ENCODE assay signal across 16 cellular contexts in genomic region chr5:112436139-112436538, GRCh38. TPM values are rescaled to one million over a fixed set of nuclear protein-coding genes. Genes with fewer than 3 reads are reported as not detected.
A peak's percentile ranks its signal among the peaks of the same experiment; 100 is the strongest.
DNase-seq lines count a peak whose midpoint lies in the region; ATAC-seq and TF ChIP-seq lines count a peak whose summit lies in the region.
"Had no signal": no experiment of that assay in that cellular context is flagged by ENCODE, and none has a peak within 500 bp of the region (broad histone marks: within the 10 kb centered on the region; RNA-seq: fewer than 3 reads in every experiment).

No MANE protein-coding gene starts in this region.

- H3K4me3 Mint-ChIP-seq in GM23338: no peak overlapping the region

- no peaks in the 10 kb centered on the region for H4K20me1 ChIP-seq in GM23338 (replicated peaks; ENCODE audit: insufficient read depth)

- TF ChIP-seq CTCF in GM23338 (conservative IDR thresholded peaks at IDR 0.05; ENCODE audit: low read depth in 2 of 2) (no peak), adrenal gland (IDR thresholded peaks at IDR 0.05) (no peak)

- peak; percentile 10 for DNase-seq in NCI-H1092 treated with DMSO at 0.1 percent for 48 hours (lab: John Stamatoyannopoulos, UW)
- DNase-seq in NCI-H1092 (lab: John Stamatoyannopoulos, UW): no peak
- no peak for DNase-seq in GM23338 (ENCODE audit: low spot score)
- peak; percentile 34 for DNase-seq in UCSD-AML1 (lab: John Stamatoyannopoulos, UW; ENCODE audit: unreplicated experiment)
- DNase-seq in Kasumi-1 (lab: John Stamatoyannopoulos, UW): no peak
- DNase-seq in adrenal gland: no peak
- DNase-seq: GM23248, NCI-H1105 treated with DMSO at 0.1 percent for 48 hours, NCI-H187 treated with DMSO at 0.1 percent for 48 hours, NCI-H524 treated with DMSO at 0.1 percent for 48 hours, Right ventricle myocardium superior had no signal

- no peak overlapping the region for H3K27ac Mint-ChIP-seq in GM23338

- no peak overlapping the region for H3K27ac ChIP-seq in GM23338 (ENCODE audit: low read depth)
- H3K27ac ChIP-seq in mesodermal cell (ENCODE audit: low read depth, low read length, severe bottlenecking): peak overlapping the region; percentile 36
- H3K27ac ChIP-seq in adrenal gland: no peak overlapping the region
- H3K27ac ChIP-seq: GM23248 had no signal

- peak overlapping the region; percentile 38; the same call in 1 of the 2 replicates for H2AFZ ChIP-seq in GM23338
- H2AFZ ChIP-seq: GM23248 had no signal

- intact Hi-C loops in adrenal gland (cut with DNase I): no loop called here

- no peaks in the 10 kb centered on the region for H3K4me1 ChIP-seq in GM23338 (ENCODE audit: insufficient read depth)
- H3K4me1 ChIP-seq in mesodermal cell (ENCODE audit: control insufficient read depth, insufficient read depth, low read length, poor library complexity, severe bottlenecking): peaks cover 8% of the 10 kb centered on the region
- no peaks in the 10 kb centered on the region for H3K4me1 ChIP-seq in adrenal gland (replicated peaks in 1 of 2)

- H3K4me3 ChIP-seq in GM23338: no peak overlapping the region
- H3K4me3 ChIP-seq in mesodermal cell (ENCODE audit: extremely low read depth, insufficient read depth, low read length, poor library complexity, severe bottlenecking): no peak overlapping the region
- no peak overlapping the region for H3K4me3 ChIP-seq in adrenal gland
- H3K4me3 ChIP-seq: GM23248, K562 had no signal

- no peaks in the 10 kb centered on the region for H3F3A ChIP-seq in GM23338 (replicated peaks; ENCODE audit: low read depth)

- H3K36me3 ChIP-seq in GM23338 (ENCODE audit: insufficient read depth): 0 out of 2 replicates have a peak, but pooled peaks cover 5% of the 10 kb centered on the region
- no peaks in the 10 kb centered on the region for H3K36me3 ChIP-seq in mesodermal cell (ENCODE audit: control insufficient read depth, insufficient read depth, low read length)
- no peaks in the 10 kb centered on the region for H3K36me3 ChIP-seq in adrenal gland (replicated peaks in 1 of 2)

- peaks cover 37% of the 10 kb centered on the region for H3K9me3 Mint-ChIP-seq in GM23338

- WGBS in mesodermal cell (ENCODE audit: insufficient coverage in 2 of 2), 2 experiments: 94 to 100% methylated on average over 1 to 2 of the region's 2 CpGs
- 58 to 65% (median 60%) methylated on average over 2 of the region's 2 CpGs; no CpG with 5 or more reads in 1 of the 4 donors for WGBS in adrenal gland, 4 donors

- TF ChIP-seq POLR2A in adrenal gland (IDR thresholded peaks at IDR 0.05): no peak

- peaks cover 2% of the 10 kb centered on the region for H3K27me3 Mint-ChIP-seq in GM23338 (ENCODE audit: insufficient read depth, low read depth, poor library complexity)

- H3K9me3 ChIP-seq in mesodermal cell (ENCODE audit: control insufficient read depth, low read length) (no peaks in the 10 kb centered on the region), adrenal gland (replicated peaks in 1 of 3) (no peaks in the 10 kb centered on the region)

- H3K27me3 ChIP-seq in GM23338 (ENCODE audit: insufficient read depth) (no peaks in the 10 kb centered on the region), adrenal gland (peaks cover 3% of the 10 kb centered on the region)

- no peaks in the 10 kb centered on the region; the same call in 1 of the 2 replicates for H3K9me2 ChIP-seq in GM23338 (ENCODE audit: insufficient read depth)

- H3K79me2 ChIP-seq in GM23338 (replicated peaks; ENCODE audit: insufficient read depth): no peaks in the 10 kb centered on the region

- H3K36me3 Mint-ChIP-seq in GM23338 (ENCODE audit: low read depth): peaks cover 9% of the 10 kb centered on the region; the same call in 2 of the 3 replicates

- H3K4me1 Mint-ChIP-seq in GM23338: no peaks in the 10 kb centered on the region

- no peak overlapping the region for H3K4me2 ChIP-seq in GM23338

- ATAC-seq in GM23338 (no peak), HG02678 (IDR thresholded peaks at IDR 0.05; ENCODE audit: unreplicated experiment) (no peak)
- ATAC-seq: K562, Panc1 had no signal

TF ChIP-seq in GM23338, 12 proteins besides CTCF, POLR2A, EP300 and RAD21:
- TF ChIP-seq REST (IDR thresholded peaks at IDR 0.05; ENCODE audit: unreplicated experiment): no peak
- no peak for TF ChIP-seq ZNF462 (CRISPR knock-in tag; IDR thresholded peaks at IDR 0.05)
TF ChIP-seq in GM23338: peak in this region for 0.

RNA-seq across cellular contexts. Expression of gene EPB41L4A, which starts 17.1 kb away (rescaled TPM):
- 3.4 and 6.0 TPM in 2 replicates for total RNA-seq in GM23338 (2014; rRNA removed; shearing (Covaris generic))
- 5.7 and 6.1 TPM in 2 replicates for polyA plus RNA-seq in GM23338 (2016; fragmentation: Nextera tagmentation; extraction: Ambion mirVana)
- 11.4 TPM for polyA plus RNA-seq in mesodermal cell (2013, experiment 1 of 2)
- polyA plus RNA-seq in mesodermal cell (2013, experiment 2 of 2): 11.0 TPM
- total RNA-seq in adrenal gland: 10 to 100 TPM in 4 of 8 donors, 1 to 10 TPM in 4; 7.4 to 26.3 (median 10.4) TPM
- polyA plus RNA-seq in adrenal gland: 1 to 10 TPM; 4.2 to 7.6 (median 4.7) TPM
- total RNA-seq: M059J had no signal

Comparison
In these comparisons a context has a peak if more than half of its experiments do, and no peak if none do; other contexts are left out.
1. DNase-seq: peak in NCI-H1092 treated with DMSO at 0.1 percent for 48 hours (single experiment) and UCSD-AML1 (single experiment); none in NCI-H1092 (single experiment), GM23338 (single experiment), Kasumi-1 (0 of 2) and adrenal gland (0 of 7).